Comparison of ENCODE assay signal across 9 cellular contexts in genomic region chr5:69236733-69237132, GRCh38. TPM values are rescaled to one million over a fixed set of nuclear protein-coding genes. Genes with fewer than 3 reads are reported as not detected.
DNase-seq lines count a peak whose midpoint lies in the region; ATAC-seq, FAIRE-seq and TF ChIP-seq lines count a peak whose summit lies in the region.
"Not testable (repeated sequence)": the region's sequence is repeated elsewhere in the genome, so short reads cannot be mapped to it uniquely, and the experiment has no call there.
"Had no signal": no experiment of that assay in that cellular context is flagged by ENCODE, and none has a peak within 500 bp of the region (broad histone marks: within the 10 kb centered on the region; RNA-seq: fewer than 3 reads in every experiment).

No MANE protein-coding gene starts in this region.

- peak overlapping the region; percentile 50; the same call in 2 of the 3 replicates for H3K4me3 Mint-ChIP-seq in GM23338
- H3K4me3 Mint-ChIP-seq in T-cell, result peak overlapping the region; percentile 63 to 91 (median 66)
- H3K4me3 Mint-ChIP-seq in activated T-cell treated with anti-CD3 and anti-CD28 coated beads, Interleukin-2, amount 50 U/mL, for 24 hours, result peak overlapping the region; percentile 69
- H3K4me3 Mint-ChIP-seq in astrocyte (ENCODE audit: unreplicated experiment), result peak overlapping the region; percentile 98
- peak overlapping the region; percentile 56 for H3K4me3 Mint-ChIP-seq in glutamatergic neuron (ENCODE audit: unreplicated experiment)
- peak overlapping the region; percentile 77 to 87 (median 80) for H3K4me3 Mint-ChIP-seq in nephron
- H3K4me3 Mint-ChIP-seq in stimulated activated naive B cell treated with anti-CD40 and anti-IgM and Interleukin-4, amounts not matched to agents 10 μg/mL and 1 μg/mL and 100 μg/mL, for 72 hours, result peak overlapping the region; percentile 63 to 70

- not testable (repeated sequence) for H3F3A ChIP-seq in GM23338 (replicated peaks; ENCODE audit: low read depth)

- not testable (repeated sequence) for H3K27ac ChIP-seq in AG04450 (ENCODE audit: low read depth, low read length); GM23338 (ENCODE audit: low read depth); astrocyte (ENCODE audit: low read depth, low read length)

- not testable (repeated sequence) for TF ChIP-seq CTCF in AG04450 (IDR thresholded peaks at IDR 0.05; ENCODE audit: low read depth, low read length); GM23338 (conservative IDR thresholded peaks at IDR 0.05; ENCODE audit: low read depth in 2 of 2); astrocyte (IDR thresholded peaks at IDR 0.05; ENCODE audit: insufficient read depth, low read depth, low read length); glutamatergic neuron (IDR thresholded peaks at IDR 0.05; ENCODE audit: partially characterized antibody, unreplicated experiment); nephron (IDR thresholded peaks at IDR 0.05; ENCODE audit: unreplicated experiment in 3 of 3)

- not testable (repeated sequence) for H3K27me3 ChIP-seq in AG04450 (ENCODE audit: control insufficient read depth, insufficient read depth, low read length); GM23338 (ENCODE audit: insufficient read depth); astrocyte (ENCODE audit: insufficient read depth, low read length)

- H3K36me3 Mint-ChIP-seq in GM23338 (ENCODE audit: low read depth), result peaks cover 39% of the 10 kb centered on the region
- peaks cover 31% of the 10 kb centered on the region for H3K36me3 Mint-ChIP-seq in T-cell
- peaks cover 60% of the 10 kb centered on the region for H3K36me3 Mint-ChIP-seq in activated T-cell treated with anti-CD3 and anti-CD28 coated beads, Interleukin-2, amount 50 U/mL, for 24 hours (ENCODE audit: low read depth)
- H3K36me3 Mint-ChIP-seq in astrocyte (ENCODE audit: low read depth, unreplicated experiment); glutamatergic neuron (ENCODE audit: unreplicated experiment): not testable (repeated sequence)
- H3K36me3 Mint-ChIP-seq in nephron (ENCODE audit: low read depth), result peaks cover 39% of the 10 kb centered on the region
- H3K36me3 Mint-ChIP-seq in stimulated activated naive B cell treated with anti-CD40 and anti-IgM and Interleukin-4, amounts not matched to agents 10 μg/mL and 1 μg/mL and 100 μg/mL, for 72 hours, result peaks cover 25 to 37% of the 10 kb centered on the region in 2 donors

- H3K27ac Mint-ChIP-seq in GM23338; astrocyte (ENCODE audit: unreplicated experiment); glutamatergic neuron (ENCODE audit: unreplicated experiment); stimulated activated naive B cell treated with anti-CD40 and anti-IgM and Interleukin-4, amounts not matched to agents 10 μg/mL and 1 μg/mL and 100 μg/mL, for 72 hours: not testable (repeated sequence)
- peak overlapping the region in 1 of 2 donors; percentile 68 for H3K27ac Mint-ChIP-seq in T-cell
- peak overlapping the region; percentile 81 for H3K27ac Mint-ChIP-seq in activated T-cell treated with anti-CD3 and anti-CD28 coated beads, Interleukin-2, amount 50 U/mL, for 24 hours
- H3K27ac Mint-ChIP-seq in nephron, result peak overlapping the region in 2 of 3 experiments; percentile 14 to 58

- H3K4me3 ChIP-seq in AG04450 (ENCODE audit: low read depth, low read length) (peak overlapping the region; percentile 13; the same call in 1 of the 2 replicates), GM23338 (0 out of 2 replicates have a peak overlapping the region, but pooled peaks have one; percentile 21)
- H3K4me3 ChIP-seq in astrocyte (ENCODE audit: insufficient read depth, low read depth, low read length), result not testable (repeated sequence)

- H3K36me3 ChIP-seq in GM23338 (ENCODE audit: insufficient read depth); astrocyte (ENCODE audit: insufficient read depth, low read length): not testable (repeated sequence)

- H3K9ac ChIP-seq in astrocyte (ENCODE audit: low read length), result not testable (repeated sequence)

- DNase-seq in AG04450 (ENCODE audit: low read depth, low spot score); GM23338 (ENCODE audit: low spot score); T-cell; activated T-cell treated with anti-CD3 and anti-CD28 coated beads, Interleukin-2, amount 50 U/mL, for 24 hours; astrocyte (ENCODE audit: low read depth); glutamatergic neuron; stimulated activated naive B cell treated with anti-CD40 and anti-IgM and Interleukin-4, amounts not matched to agents 10 μg/mL and 1 μg/mL and 100 μg/mL, for 72 hours: not testable (repeated sequence)

- H3K79me2 ChIP-seq in GM23338 (replicated peaks; ENCODE audit: insufficient read depth), result peaks cover 68% of the 10 kb centered on the region
- H3K79me2 ChIP-seq in astrocyte (ENCODE audit: insufficient read depth, low read length), result peaks cover 65% of the 10 kb centered on the region

- not testable (repeated sequence) for FAIRE-seq in astrocyte (lab: Jason Lieb, UNC)

- H4K20me1 ChIP-seq in GM23338 (replicated peaks; ENCODE audit: insufficient read depth) (peaks cover 26% of the 10 kb centered on the region), astrocyte (ENCODE audit: insufficient read depth, low read length) (peaks cover 17% of the 10 kb centered on the region)

- not testable (repeated sequence) for H3K4me2 ChIP-seq in GM23338
- peak overlapping the region; percentile 45 for H3K4me2 ChIP-seq in astrocyte (ENCODE audit: low read length)

- H3K4me1 Mint-ChIP-seq in GM23338, result peaks cover 17% of the 10 kb centered on the region
- peaks cover 53 to 55% (median 54%) of the 10 kb centered on the region in 3 donors for H3K4me1 Mint-ChIP-seq in T-cell
- peaks cover 54% of the 10 kb centered on the region for H3K4me1 Mint-ChIP-seq in activated T-cell treated with anti-CD3 and anti-CD28 coated beads, Interleukin-2, amount 50 U/mL, for 24 hours (ENCODE audit: low read depth)
- peaks cover 27% of the 10 kb centered on the region for H3K4me1 Mint-ChIP-seq in astrocyte (ENCODE audit: low read depth, unreplicated experiment)
- not testable (repeated sequence) for H3K4me1 Mint-ChIP-seq in glutamatergic neuron (ENCODE audit: low read depth, unreplicated experiment)
- peaks cover 31% of the 10 kb centered on the region for H3K4me1 Mint-ChIP-seq in nephron
- H3K4me1 Mint-ChIP-seq in stimulated activated naive B cell treated with anti-CD40 and anti-IgM and Interleukin-4, amounts not matched to agents 10 μg/mL and 1 μg/mL and 100 μg/mL, for 72 hours, result peaks cover 24 to 30% of the 10 kb centered on the region in 2 donors

- H3K27me3 Mint-ChIP-seq in GM23338 (ENCODE audit: insufficient read depth, low read depth, poor library complexity); T-cell; activated T-cell treated with anti-CD3 and anti-CD28 coated beads, Interleukin-2, amount 50 U/mL, for 24 hours; astrocyte (ENCODE audit: low read depth, unreplicated experiment); glutamatergic neuron (ENCODE audit: unreplicated experiment); nephron (ENCODE audit: low read depth); stimulated activated naive B cell treated with anti-CD40 and anti-IgM and Interleukin-4, amounts not matched to agents 10 μg/mL and 1 μg/mL and 100 μg/mL, for 72 hours: not testable (repeated sequence)

- H3K9me3 ChIP-seq in AG04450 (ENCODE audit: control insufficient read depth, insufficient read depth, low read length); astrocyte (ENCODE audit: insufficient read depth, low read depth, low read length): not testable (repeated sequence)

- POLR2A ChIA-PET in AG04450 (lab: Yijun Ruan, JAX), result interaction anchor here (0.7 kb wide), 3 partner anchors 9 to 133 kb away, joined by 4 to 6 read pairs (median 5); no protein-coding TSS in a partner anchor
- POLR2A ChIA-PET in T-cell (lab: Charles Lee), result not testable (repeated sequence)

- H3K9me3 Mint-ChIP-seq in GM23338; T-cell; activated T-cell treated with anti-CD3 and anti-CD28 coated beads, Interleukin-2, amount 50 U/mL, for 24 hours; astrocyte (ENCODE audit: unreplicated experiment); glutamatergic neuron (ENCODE audit: unreplicated experiment); nephron; stimulated activated naive B cell treated with anti-CD40 and anti-IgM and Interleukin-4, amounts not matched to agents 10 μg/mL and 1 μg/mL and 100 μg/mL, for 72 hours: not testable (repeated sequence)

- CTCF ChIA-PET in AG04450 (lab: Charles Lee), result not testable (repeated sequence)
- CTCF ChIA-PET in T-cell (lab: Charles Lee), result interaction anchor here (0.6 to 2.5 kb wide), 2 partner anchors 26 to 143 kb away, joined by 3 to 10 read pairs; partner anchors contain the start of gene SLC30A5 (in 1 of the 2)

- H3K4me1 ChIP-seq in GM23338 (ENCODE audit: insufficient read depth), result not testable (repeated sequence)
- peaks cover 30% of the 10 kb centered on the region for H3K4me1 ChIP-seq in astrocyte (ENCODE audit: insufficient read depth, low read length)

- not testable (repeated sequence) for H2AFZ ChIP-seq in GM23338; astrocyte (ENCODE audit: low read depth, low read length)

- not testable (repeated sequence) for ATAC-seq in GM23338; T-cell (replicated peaks in 1 of 4); stimulated activated naive B cell treated with anti-CD40 and anti-IgM and Interleukin-4, amounts not matched to agents 10 μg/mL and 1 μg/mL and 100 μg/mL, for 72 hours (replicated peaks)

- not testable (repeated sequence) for H3K9me2 ChIP-seq in GM23338 (ENCODE audit: insufficient read depth)

RNA-seq across cellular contexts. Expression of gene CDK7, which starts 2.0 kb away (rescaled TPM):
- polyA plus RNA-seq in AG04450 (2011; rRNA removed), result 153 and 212 TPM in 2 replicates
- polyA minus RNA-seq in AG04450 (2011; rRNA and poly(A)+ RNA removed), result 63.7 and 110 TPM in 2 replicates
- 80.7 and 81.1 TPM in 2 replicates for total RNA-seq in GM23338 (2014; rRNA removed; shearing (Covaris generic))
- 69.4 and 78.4 TPM in 2 replicates for polyA plus RNA-seq in GM23338 (2016; fragmentation: Nextera tagmentation; extraction: Ambion mirVana)
- 10 to 100 TPM; 21.4 to 26.5 (median 22.0) TPM for total RNA-seq in T-cell
- total RNA-seq in astrocyte, result 53.6 and 58.3 TPM in 2 replicates
- 17.0 TPM for total RNA-seq in glutamatergic neuron (ENCODE audit: unreplicated experiment)

RNA-seq across cellular contexts. Expression of gene CENPH, which starts 47.4 kb away (rescaled TPM):
- polyA plus RNA-seq in AG04450 (2011; rRNA removed) (3.8 and 5.9 TPM in 2 replicates), GM23338 (2016; fragmentation: Nextera tagmentation; extraction: Ambion mirVana) (102 and 107 TPM in 2 replicates)
- polyA minus RNA-seq in AG04450 (2011; rRNA and poly(A)+ RNA removed), result 0.83 and 1.5 TPM in 2 replicates
- 95.1 and 99.4 TPM in 2 replicates for total RNA-seq in GM23338 (2014; rRNA removed; shearing (Covaris generic))
- total RNA-seq in T-cell (1 to 10 TPM; 4.1 to 8.4 (median 6.5) TPM), astrocyte (4.9 and 5.0 TPM in 2 replicates), glutamatergic neuron (ENCODE audit: unreplicated experiment) (9.5 TPM)
- total RNA-seq: ascending aorta had no signal
